1 cellular context compared by ENCODE assay signal in genomic region chr12:116520225-116520624, GRCh38.
TF ChIP-seq lines count a peak whose summit lies in the region.

No MANE protein-coding gene starts in this region.

TF ChIP-seq in K562, 482 proteins besides CTCF, POLR2A, EP300 and RAD21 (continued from another document):
- TF ChIP-seq RHOXF2B (CRISPR knock-in tag; conservative IDR thresholded peaks at IDR 0.05) (no peak), MCM5 (IDR thresholded peaks at IDR 0.05; ENCODE audit: low read depth) (no peak), ZNF146 (CRISPR knock-in tag; IDR thresholded peaks at IDR 0.05; ENCODE audit: unreplicated experiment) (no peak), CAMTA2 (CRISPR knock-in tag; conservative IDR thresholded peaks at IDR 0.05) (no peak), ZSCAN29 (IDR thresholded peaks at IDR 0.05) (no peak), SMARCA5 (IDR thresholded peaks at IDR 0.05) (0 out of 2 replicates have a peak, but pooled peaks have one; percentile 35), CREBBP (IDR thresholded peaks at IDR 0.05; ENCODE audit: low read depth, low read length) (no peak), PTBP1 (IDR thresholded peaks at IDR 0.05; ENCODE audit: low read depth, low read length) (0 out of 2 replicates have a peak, but pooled peaks have one; percentile 25), RBM25 (IDR thresholded peaks at IDR 0.05; ENCODE audit: low read depth, low read length, severe bottlenecking) (peak; percentile 56), SRF (CRISPR knock-in tag; IDR thresholded peaks at IDR 0.05) (no peak), ZC3H11A (IDR thresholded peaks at IDR 0.05; ENCODE audit: low read depth, low read length) (no peak), KDM1A (IDR thresholded peaks at IDR 0.05) (0 out of 4 replicates have a peak, but pooled peaks of 1 of the 2 experiments have one; percentile 23), SNRNP70 (optimal IDR thresholded peaks at IDR 0.05; ENCODE audit: low read depth, low read length) (no peak), BCOR (IDR thresholded peaks at IDR 0.05) (peak; percentile 82), CREB1 (IDR thresholded peaks at IDR 0.05) (no peak), CREB1 (CRISPR knock-in tag; IDR thresholded peaks at IDR 0.05) (no peak), DDX20 (tag; IDR thresholded peaks at IDR 0.05; ENCODE audit: low read depth) (no peak), ZBTB1 (CRISPR knock-in tag; IDR thresholded peaks at IDR 0.05; ENCODE audit: borderline replicate concordance, low read depth) (no peak)
